ENCODE assay signal across 16 cellular contexts in the genomic region with DNA sequence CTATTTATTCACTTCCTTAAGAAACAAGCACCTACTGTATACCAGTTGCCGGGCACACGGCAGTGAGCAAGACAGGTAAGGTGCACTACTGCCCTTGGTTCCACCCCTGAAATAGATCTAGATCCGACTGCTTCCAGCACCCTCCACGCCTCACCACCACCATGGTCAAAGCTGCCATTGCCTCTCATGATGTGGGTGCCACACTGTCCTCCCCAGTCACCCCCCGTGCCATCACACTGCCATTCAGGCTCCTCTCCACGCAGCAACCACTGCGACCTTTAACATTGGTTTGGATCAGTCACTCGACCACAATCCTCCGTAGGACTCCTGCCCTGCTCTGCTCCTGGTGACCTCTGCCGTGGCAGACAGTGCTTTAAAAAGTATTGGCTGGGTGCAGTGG.
"Had no signal": no experiment of that assay in that cellular context is flagged by ENCODE, and none has a peak within 500 bp of the region (broad histone marks: within the 10 kb centered on the region; RNA-seq: fewer than 3 reads in every experiment).

No MANE protein-coding gene starts in this region.

- DNase-seq: activated CD4-positive, alpha-beta T cell treated with anti-CD3 and anti-CD28 coated beads for 1 hour; activated CD4-positive, alpha-beta T cell treated with anti-CD3 and anti-CD28 coated beads, Interleukin-2, amount 50 U/mL, for 4 hours; activated CD8-positive, alpha-beta memory T cell treated with anti-CD3 and anti-CD28 coated beads, Interleukin-2, amount 10 ng/mL, durations not matched to agents 7 days and 5 days; activated effector memory CD4-positive, alpha-beta T cell treated with Interleukin-2 at 50 U/mL for 16 hours; activated naive CD4-positive, alpha-beta T cell treated with anti-CD3 and anti-CD28 coated beads, Interleukin-2, amount 50 U/mL, for 16 hours; activated T-cell treated with anti-CD3 and anti-CD28 coated beads, Interleukin-2, amount 50 U/mL, for 1 hour; erythroblast; left colon; lower lobe of right lung; ovary; stimulated activated naive CD4-positive, alpha-beta T cell; transverse colon had no signal

- H3K27ac Mint-ChIP-seq: activated CD8-positive, alpha-beta memory T cell treated with anti-CD3 and anti-CD28 coated beads, Interleukin-2, amount 10 ng/mL, durations not matched to agents 7 days and 5 days had no signal

- FAIRE-seq: colon, islet of Langerhans had no signal

- H3K4me3 Mint-ChIP-seq: activated CD8-positive, alpha-beta memory T cell treated with anti-CD3 and anti-CD28 coated beads, Interleukin-2, amount 10 ng/mL, durations not matched to agents 7 days and 5 days; neural crest cell had no signal

- H3K27me3 Mint-ChIP-seq: activated CD8-positive, alpha-beta memory T cell treated with anti-CD3 and anti-CD28 coated beads, Interleukin-2, amount 10 ng/mL, durations not matched to agents 7 days and 5 days had no signal

- ATAC-seq: activated CD8-positive, alpha-beta memory T cell treated with anti-CD3 and anti-CD28 coated beads, Interleukin-2, amount 10 ng/mL, durations not matched to agents 7 days and 5 days; gastroesophageal sphincter; left colon; lower lobe of right lung had no signal

- H3K4me1 Mint-ChIP-seq: neural crest cell had no signal

- H3K9me3 Mint-ChIP-seq: neural crest cell had no signal
